Comparison of ENCODE assay signal across 10 cellular contexts in the genomic region with DNA sequence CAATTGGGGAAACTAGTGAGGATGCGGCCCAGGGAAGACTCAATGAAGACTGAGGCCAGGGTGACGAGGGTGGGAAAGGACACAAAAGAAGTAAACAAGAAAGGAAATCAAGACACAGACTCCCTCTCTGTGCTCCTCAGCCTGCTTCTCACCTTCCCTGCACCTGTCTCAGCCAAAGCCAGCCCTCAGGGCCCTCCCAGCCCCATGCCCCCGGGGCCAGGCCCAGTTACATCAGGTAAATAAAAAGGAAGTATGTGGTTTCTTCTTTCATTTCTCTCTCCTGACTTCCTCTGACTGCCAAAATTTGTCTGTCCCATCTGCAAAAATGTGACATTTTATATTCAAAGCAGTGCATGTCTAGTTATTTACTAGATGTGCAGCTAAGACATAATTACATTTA.
A peak's percentile ranks its signal among the peaks of the same experiment; 100 is the strongest.
DNase-seq lines count a peak whose midpoint lies in the region; ATAC-seq lines count a peak whose summit lies in the region.
"Had no signal": no experiment of that assay in that cellular context is flagged by ENCODE, and none has a peak within 500 bp of the region (broad histone marks: within the 10 kb centered on the region; RNA-seq: fewer than 3 reads in every experiment).

No MANE protein-coding gene starts in this region.

- peaks cover 17 to 25% (median 21%) of the 10 kb centered on the region in 3 donors for H3K4me1 Mint-ChIP-seq in IgD-negative memory B cell
- H3K4me1 Mint-ChIP-seq in activated T-helper 17 cell treated with anti-CD3 and anti-CD28 coated beads, Interleukin-2, amount 50 U/mL, for 72 hours = peaks cover 14% of the 10 kb centered on the region
- peaks cover 22% of the 10 kb centered on the region for H3K4me1 Mint-ChIP-seq in activated CD4-positive, alpha-beta memory T cell treated with anti-CD3 and anti-CD28 coated beads, Interleukin-2, amount 10 ng/mL, durations not matched to agents 7 days and 5 days

- H3K36me3 Mint-ChIP-seq in IgD-negative memory B cell = peaks cover 3% of the 10 kb centered on the region
- H3K36me3 Mint-ChIP-seq in activated T-helper 17 cell treated with anti-CD3 and anti-CD28 coated beads, Interleukin-2, amount 50 U/mL, for 72 hours (ENCODE audit: low read depth) = no peaks in the 10 kb centered on the region
- no peaks in the 10 kb centered on the region for H3K36me3 Mint-ChIP-seq in activated CD4-positive, alpha-beta memory T cell treated with anti-CD3 and anti-CD28 coated beads, Interleukin-2, amount 10 ng/mL, durations not matched to agents 7 days and 5 days (ENCODE audit: low read depth)

- peak; percentile 15 for DNase-seq in COLO668 (lab: John Stamatoyannopoulos, UW; ENCODE audit: unreplicated experiment)
- peak; percentile 23 for DNase-seq in GM19240 (ENCODE audit: insufficient read length, low spot score)
- no peak for DNase-seq in activated CD4-positive, alpha-beta memory T cell treated with anti-CD3 and anti-CD28 coated beads, Interleukin-2, amount 10 ng/mL, durations not matched to agents 7 days and 5 days
- no peak for DNase-seq in NCI-H1417 (lab: John Stamatoyannopoulos, UW)
- DNase-seq in foreskin melanocyte = no peak
- DNase-seq: activated CD4-positive, alpha-beta T cell treated with anti-CD3 and anti-CD28 coated beads, Interleukin-2, amount 50 U/mL, for 48 hours; sigmoid colon had no signal

- CTCF ChIA-PET in activated CD4-positive, alpha-beta memory T cell treated with anti-CD3 and anti-CD28 coated beads, Interleukin-2, amount 10 ng/mL, durations not matched to agents 7 days and 5 days (lab: Charles Lee) = no interaction called here

- ATAC-seq in activated T-helper 17 cell treated with anti-CD3 and anti-CD28 coated beads, Interleukin-2, amount 50 U/mL, for 72 hours (replicated peaks) = no peak
- ATAC-seq in HG02981 (IDR thresholded peaks at IDR 0.05; ENCODE audit: unreplicated experiment) = no peak

- POLR2A ChIA-PET in activated CD4-positive, alpha-beta memory T cell treated with anti-CD3 and anti-CD28 coated beads, Interleukin-2, amount 10 ng/mL, durations not matched to agents 7 days and 5 days (lab: Charles Lee) = no interaction called here

- peak overlapping the region; percentile 61 to 91 (median 72) for H3K27ac Mint-ChIP-seq in IgD-negative memory B cell
- H3K27ac Mint-ChIP-seq in activated T-helper 17 cell treated with anti-CD3 and anti-CD28 coated beads, Interleukin-2, amount 50 U/mL, for 72 hours = no peak overlapping the region
- H3K27ac Mint-ChIP-seq in activated CD4-positive, alpha-beta memory T cell treated with anti-CD3 and anti-CD28 coated beads, Interleukin-2, amount 10 ng/mL, durations not matched to agents 7 days and 5 days = no peak overlapping the region

- no peaks in the 10 kb centered on the region for H3K27me3 Mint-ChIP-seq in IgD-negative memory B cell
- no peaks in the 10 kb centered on the region for H3K27me3 Mint-ChIP-seq in activated T-helper 17 cell treated with anti-CD3 and anti-CD28 coated beads, Interleukin-2, amount 50 U/mL, for 72 hours
- H3K27me3 Mint-ChIP-seq in activated CD4-positive, alpha-beta memory T cell treated with anti-CD3 and anti-CD28 coated beads, Interleukin-2, amount 10 ng/mL, durations not matched to agents 7 days and 5 days = peaks cover 9% of the 10 kb centered on the region

- peak overlapping the region in 3 of 4 donors; percentile 1 to 88 (median 80) for H3K4me3 Mint-ChIP-seq in IgD-negative memory B cell
- H3K4me3 Mint-ChIP-seq in activated T-helper 17 cell treated with anti-CD3 and anti-CD28 coated beads, Interleukin-2, amount 50 U/mL, for 72 hours = peak overlapping the region; percentile 5
- H3K4me3 Mint-ChIP-seq in activated CD4-positive, alpha-beta memory T cell treated with anti-CD3 and anti-CD28 coated beads, Interleukin-2, amount 10 ng/mL, durations not matched to agents 7 days and 5 days = no peak overlapping the region

- no peaks in the 10 kb centered on the region for H3K9me3 Mint-ChIP-seq in IgD-negative memory B cell
- H3K9me3 Mint-ChIP-seq in activated T-helper 17 cell treated with anti-CD3 and anti-CD28 coated beads, Interleukin-2, amount 50 U/mL, for 72 hours = no peaks in the 10 kb centered on the region
- H3K9me3 Mint-ChIP-seq in activated CD4-positive, alpha-beta memory T cell treated with anti-CD3 and anti-CD28 coated beads, Interleukin-2, amount 10 ng/mL, durations not matched to agents 7 days and 5 days = no peaks in the 10 kb centered on the region

Comparison
In these comparisons a context has a peak if more than half of its experiments do, and no peak if none do; other contexts are left out.
1. DNase-seq: peak in COLO668 (single experiment) and GM19240 (single experiment); none in activated CD4-positive, alpha-beta memory T cell treated with anti-CD3 and anti-CD28 coated beads, Interleukin-2, amount 10 ng/mL, durations not matched to agents 7 days and 5 days (single experiment), NCI-H1417 (0 of 3) and foreskin melanocyte (single experiment).
2. H3K27ac Mint-ChIP-seq: peak in IgD-negative memory B cell (3 of 3); none in activated T-helper 17 cell treated with anti-CD3 and anti-CD28 coated beads, Interleukin-2, amount 50 U/mL, for 72 hours (single experiment) and activated CD4-positive, alpha-beta memory T cell treated with anti-CD3 and anti-CD28 coated beads, Interleukin-2, amount 10 ng/mL, durations not matched to agents 7 days and 5 days (single experiment).